In genomic region chr22:21790359-21790758, GRCh38 we compare ENCODE assay signal across 21 cellular contexts.
"Had no signal": no experiment of that assay in that cellular context is flagged by ENCODE, and none has a peak within 500 bp of the region (broad histone marks: within the 10 kb centered on the region; RNA-seq: fewer than 3 reads in every experiment).

No MANE protein-coding gene starts in this region.

- H3K9me3 ChIP-seq: MG63, SJSA1 had no signal

- DNase-seq: Karpas-422, KG1, MG63, NCI-H1092, NCI-H1105 treated with DMSO at 0.1 percent for 48 hours, NCI-H1417 treated with DMSO at 0.1 percent for 48 hours, NCI-H146, NCI-H1694 treated with DMSO at 0.1 percent for 48 hours, NCI-H1930, NCI-H2081, NCI-H2107, NCI-H2227 treated with DMSO at 0.1 percent for 48 hours, NCI-H524, NCI-H526 treated with DMSO at 0.1 percent for 48 hours, NCI-H774, Right ventricle myocardium superior, RPMI8226, SIG-M5 had no signal

- H3K27ac ChIP-seq: SJSA1, SK-N-MC had no signal

- H3K27me3 ChIP-seq: MG63, SJSA1 had no signal

- FAIRE-seq: RCC 7860 had no signal

- H3K4me3 ChIP-seq: MG63, SJSA1, SK-N-MC had no signal
